Comparison of ENCODE assay signal across 22 cellular contexts in genomic region chr14:104307627-104308401, GRCh38.
"Had no signal": no experiment of that assay in that cellular context is flagged by ENCODE, and none has a peak within 500 bp of the region (broad histone marks: within the 10 kb centered on the region; RNA-seq: fewer than 3 reads in every experiment).

No MANE protein-coding gene starts in this region.

- ATAC-seq: activated CD8-positive, alpha-beta memory T cell treated with anti-CD3 and anti-CD28 coated beads, Interleukin-2, amount 10 ng/mL, durations not matched to agents 7 days and 5 days; activated CD8-positive, alpha-beta T cell treated with anti-CD3 and anti-CD28 coated beads, Interleukin-2, amount 10 ng/mL, durations not matched to agents 7 days and 5 days; effector memory CD8-positive, alpha-beta T cell; gastrocnemius medialis; naive thymus-derived CD8-positive, alpha-beta T cell; stimulated activated naive CD8-positive, alpha-beta T cell treated with anti-CD3 and anti-CD28 coated beads, Interleukin-15, Interleukin-2, amounts not matched to agents 100 U/mL and 50 U/mL, for 24 hours; T-helper 17 cell; WTC11 had no signal

- H3K36me3 ChIP-seq: ascending aorta, cardiac muscle cell, gastrocnemius medialis, prostate gland, transverse colon had no signal

- H3K27me3 ChIP-seq: ascending aorta, cardiac muscle cell, testis, transverse colon had no signal

- H3K4me1 ChIP-seq: ascending aorta, gastrocnemius medialis, prostate gland, testis, transverse colon had no signal

- FAIRE-seq: islet of Langerhans had no signal

- DNase-seq: activated CD8-positive, alpha-beta memory T cell treated with anti-CD3 and anti-CD28 coated beads, Interleukin-2, amount 10 ng/mL, durations not matched to agents 7 days and 5 days; activated CD8-positive, alpha-beta T cell treated with anti-CD3 and anti-CD28 coated beads, Interleukin-2, amount 10 ng/mL, durations not matched to agents 7 days and 5 days; activated T-cell treated with anti-CD3 and anti-CD28 coated beads, Interleukin-2, amount 50 U/mL, for 48 hours; cortex of kidney; effector memory CD8-positive, alpha-beta T cell; erythroblast; gastrocnemius medialis; midbrain; retina; stimulated activated CD4-positive, alpha-beta T cell treated with anti-CD3 and anti-CD28 coated beads, Interleukin-12 subunit alpha, Interleukin-12 subunit beta, amount 100 ng/mL, for 4 hours; stimulated activated CD4-positive, alpha-beta T cell treated with anti-CD3 and anti-CD28 coated beads, Interleukin-4, amount 100 ng/mL, for 1 hour; stimulated activated naive CD8-positive, alpha-beta T cell treated with anti-CD3 and anti-CD28 coated beads, Interleukin-15, Interleukin-2, amounts not matched to agents 100 U/mL and 50 U/mL, for 24 hours; T-helper 17 cell; T1000; testis; transverse colon had no signal

- H3K27ac ChIP-seq: ascending aorta, cardiac muscle cell, gastrocnemius medialis, prostate gland, testis, transverse colon had no signal

- H3K4me3 ChIP-seq: ascending aorta, cardiac muscle cell, gastrocnemius medialis, prostate gland, testis, transverse colon had no signal

- H3K9me3 ChIP-seq: ascending aorta, gastrocnemius medialis, prostate gland, testis, transverse colon had no signal
